In the genomic region with DNA sequence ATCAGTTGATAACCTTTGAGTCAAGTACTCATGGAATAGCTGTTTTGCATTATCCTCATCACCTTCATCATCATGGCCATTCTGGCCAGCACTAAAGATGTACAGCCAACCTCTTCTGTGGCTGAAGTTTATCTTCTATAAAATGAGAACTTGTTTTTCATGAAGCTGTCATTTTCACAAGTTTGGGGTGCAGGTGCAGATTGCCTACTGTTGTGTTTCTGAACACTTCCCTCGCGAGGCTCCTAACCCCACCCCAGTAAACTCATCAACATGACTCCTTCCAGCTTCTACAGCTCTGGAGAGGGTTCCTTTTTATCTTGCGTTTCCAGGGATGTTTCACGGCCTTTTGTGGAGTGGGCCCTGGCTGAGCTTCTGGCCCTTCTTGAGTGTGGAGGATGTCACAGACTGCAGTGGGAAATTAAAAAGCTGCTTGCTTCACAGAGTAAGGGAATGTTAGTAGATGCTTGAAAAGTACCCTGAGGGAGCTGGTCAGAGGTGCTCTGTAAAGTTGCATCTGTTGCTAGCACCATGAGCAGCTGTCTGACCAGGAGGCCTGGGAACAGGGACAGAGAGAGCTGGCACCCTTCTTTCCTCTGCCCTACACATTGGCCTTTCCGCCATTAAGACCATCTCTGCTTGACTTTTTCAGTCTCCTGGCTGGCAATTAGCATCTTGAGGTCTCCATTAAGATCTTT, we compare ENCODE assay signal across 17 cellular contexts. TPM values are rescaled to one million over a fixed set of nuclear protein-coding genes. Genes with fewer than 3 reads are reported as not detected.
"Had no signal": no experiment of that assay in that cellular context is flagged by ENCODE, and none has a peak within 500 bp of the region (broad histone marks: within the 10 kb centered on the region; RNA-seq: fewer than 3 reads in every experiment).

No MANE protein-coding gene starts in this region.

- H3K4me1 ChIP-seq: colonic mucosa had no signal

- H3K27me3 ChIP-seq: colonic mucosa, thyroid gland had no signal

- H3K9me3 Mint-ChIP-seq: activated naive CD4-positive, alpha-beta T cell treated with anti-CD3 and anti-CD28 coated beads, Interleukin-2, amount 50 U/mL, for 24 hours; activated T-cell treated with anti-CD3 and anti-CD28 coated beads, Interleukin-2, amount 50 U/mL, for 4 hours had no signal

- ATAC-seq: activated CD8-positive, alpha-beta memory T cell treated with anti-CD3 and anti-CD28 coated beads, Interleukin-2, amount 10 ng/mL, durations not matched to agents 7 days and 5 days; activated T-cell treated with anti-CD3 and anti-CD28 coated beads, Interleukin-2, amount 50 U/mL, for 4 hours; left lobe of liver had no signal

- H3K4me1 Mint-ChIP-seq: activated CD8-positive, alpha-beta memory T cell treated with anti-CD3 and anti-CD28 coated beads, Interleukin-2, amount 10 ng/mL, durations not matched to agents 7 days and 5 days; activated naive CD4-positive, alpha-beta T cell treated with anti-CD3 and anti-CD28 coated beads, Interleukin-2, amount 50 U/mL, for 24 hours had no signal

- H3K4me3 Mint-ChIP-seq: activated CD8-positive, alpha-beta memory T cell treated with anti-CD3 and anti-CD28 coated beads, Interleukin-2, amount 10 ng/mL, durations not matched to agents 7 days and 5 days; activated naive CD4-positive, alpha-beta T cell treated with anti-CD3 and anti-CD28 coated beads, Interleukin-2, amount 50 U/mL, for 24 hours; activated T-cell treated with anti-CD3 and anti-CD28 coated beads, Interleukin-2, amount 50 U/mL, for 4 hours had no signal

- H3K36me3 Mint-ChIP-seq: activated CD8-positive, alpha-beta memory T cell treated with anti-CD3 and anti-CD28 coated beads, Interleukin-2, amount 10 ng/mL, durations not matched to agents 7 days and 5 days; activated naive CD4-positive, alpha-beta T cell treated with anti-CD3 and anti-CD28 coated beads, Interleukin-2, amount 50 U/mL, for 24 hours had no signal

- H3K4me3 ChIP-seq: colonic mucosa, thyroid gland had no signal

- H3K36me3 ChIP-seq: colonic mucosa, thyroid gland had no signal

- H3K27ac Mint-ChIP-seq: activated CD8-positive, alpha-beta memory T cell treated with anti-CD3 and anti-CD28 coated beads, Interleukin-2, amount 10 ng/mL, durations not matched to agents 7 days and 5 days; activated naive CD4-positive, alpha-beta T cell treated with anti-CD3 and anti-CD28 coated beads, Interleukin-2, amount 50 U/mL, for 24 hours had no signal

- DNase-seq: activated CD4-positive, alpha-beta T cell treated with anti-CD3 and anti-CD28 coated beads, Interleukin-2, amount 50 U/mL, for 48 hours; activated CD4-positive, CD25-positive, alpha-beta regulatory T cell treated with anti-CD3 and anti-CD28 coated beads, Interleukin-2, amount 50 U/mL, for 72 hours; activated CD8-positive, alpha-beta memory T cell treated with anti-CD3 and anti-CD28 coated beads, Interleukin-2, amount 10 ng/mL, durations not matched to agents 7 days and 5 days; activated effector memory CD4-positive, alpha-beta T cell treated with Interleukin-2 at 50 U/mL for 16 hours; activated T-cell treated with anti-CD3 and anti-CD28 coated beads, Interleukin-2, amount 50 U/mL, for 4 hours; amniotic stem cell; caudate nucleus; colonic mucosa; mesenchymal stem cell; stimulated activated CD4-positive, alpha-beta T cell treated with anti-CD3 and anti-CD28 coated beads, Interleukin-12 subunit alpha, Interleukin-12 subunit beta, amount 100 ng/mL, for 4 hours; stimulated activated CD4-positive, alpha-beta T cell treated with anti-CD3 and anti-CD28 coated beads, Interleukin-2, amount 100 ng/mL, for 24 hours; T-helper 1 cell; T1000; thyroid gland had no signal

- H3K9me3 ChIP-seq: colonic mucosa, thyroid gland had no signal

RNA-seq across cellular contexts. Expression of gene SYK, which starts 24.9 kb away (rescaled TPM):
- total RNA-seq: osteoblast had no signal
